Comparison of ENCODE assay signal across 8 cellular contexts in genomic region chr6:143510991-143511891, GRCh38. TPM values are rescaled to one million over a fixed set of nuclear protein-coding genes. Genes with fewer than 3 reads are reported as not detected.
DNase-seq lines count a peak whose midpoint lies in the region; ATAC-seq and TF ChIP-seq lines count a peak whose summit lies in the region.

FUCA2 (minus strand) TSS chr6:143511720; CDS start chr6:143511634, 86 bp downstream.

- H3K4me1 ChIP-seq in testis: peaks cover 26% of the 10 kb centered on the region

- no peaks in the 10 kb centered on the region for H3K36me3 ChIP-seq in testis (ENCODE audit: low read depth, missing control alignments)

- H3K9me3 Mint-ChIP-seq in osteocyte (ENCODE audit: unreplicated experiment): no peaks in the 10 kb centered on the region

- no peak for TF ChIP-seq POLR2A in testis (IDR thresholded peaks at IDR 0.05)

- intact Hi-C loops in Right ventricle myocardium inferior (cut with DNase I) (loop anchor here (1.0 to 5.0 kb wide), 3 partner anchors 331 to 584 kb away; partner anchors contain the start of genes LTV1 and SF3B5), testis (cut with DNase I; ENCODE audit: low total_unique reads) (no loop called here)

- H3K4me3 ChIP-seq in testis: peak within 1 kb of the TSS; percentile 75 to 85

- H3K9me3 ChIP-seq in testis: no peaks in the 10 kb centered on the region

- peak within 1 kb of the TSS; percentile 91 for H3K27ac Mint-ChIP-seq in osteocyte (ENCODE audit: unreplicated experiment)

- H3K36me3 Mint-ChIP-seq in osteocyte (ENCODE audit: unreplicated experiment): peaks cover 12% of the 10 kb centered on the region

- WGBS in testis, 2 donors: 2 to 13% methylated on average over 7 to 63 of the region's 63 CpGs

- no peaks in the 10 kb centered on the region for H3K27me3 Mint-ChIP-seq in osteocyte (ENCODE audit: unreplicated experiment)

- TF ChIP-seq CTCF in osteocyte (IDR thresholded peaks at IDR 0.05) (no peak), testis (IDR thresholded peaks at IDR 0.05) (no peak)

- ATAC-seq in GM19467 (IDR thresholded peaks at IDR 0.05; ENCODE audit: unreplicated experiment): peak; percentile 51
- ATAC-seq in Right ventricle myocardium inferior: peak; percentile 92

- H3K4me1 Mint-ChIP-seq in osteocyte (ENCODE audit: unreplicated experiment): peaks cover 25% of the 10 kb centered on the region

- peak within 1 kb of the TSS; percentile 90 for H3K27ac ChIP-seq in testis

- H3K4me3 Mint-ChIP-seq in osteocyte (ENCODE audit: unreplicated experiment): peak within 1 kb of the TSS; percentile 88

- peak; percentile 40 for DNase-seq in COLO829 (ENCODE audit: low spot score)
- peak; percentile 70 for DNase-seq in HT1080 (ENCODE audit: low read depth)
- peak; percentile 71 for DNase-seq in SW480 (ENCODE audit: low spot score)
- DNase-seq in activated naive CD8-positive, alpha-beta T cell treated with anti-CD3 and anti-CD28 coated beads, Interleukin-2, amount 50 U/mL, for 16 hours (ENCODE audit: low read depth, low spot score): peak; percentile 23
- DNase-seq in Right ventricle myocardium inferior (ENCODE audit: missing footprints): peak; percentile 96
- DNase-seq in osteocyte (ENCODE audit: extremely low spot score, unreplicated experiment): peak; percentile 94
- peak; percentile 94 for DNase-seq in testis

- H3K27me3 ChIP-seq in testis: no peaks in the 10 kb centered on the region

RNA-seq across cellular contexts. Expression of gene FUCA2, which starts in this region (rescaled TPM):
- 38.8 and 55.1 TPM in 2 replicates for total RNA-seq in HT1080 (2014; rRNA removed; shearing (Covaris generic))
- polyA plus RNA-seq in HT1080 (2015; cell fraction: cytosol; rRNA removed): 49.9 and 57.2 TPM in 2 replicates
- polyA plus RNA-seq in HT1080 (2015; cell fraction: nucleus; rRNA removed): 56.3 and 57.9 TPM in 2 replicates
- 46.1 TPM for total RNA-seq in Right ventricle myocardium inferior
- total RNA-seq in osteocyte: 58.7 and 63.8 TPM in 2 replicates
- total RNA-seq in testis: 10 to 100 TPM; 20.0 to 29.4 TPM
- polyA plus RNA-seq in testis (ENCODE audit: insufficient read depth, low read depth, low replicate concordance): 25.3 TPM

Comparison
In these comparisons a context has a peak if more than half of its experiments do, and no peak if none do; other contexts are left out.
1. Peak in every context shown above with its lines: DNase-seq, ATAC-seq, H3K4me3 ChIP-seq and H3K27ac ChIP-seq.
2. DNase-seq: peak in every context shown above with its lines; median percentile 96 in Right ventricle myocardium inferior; 94 in osteocyte; 94 in testis; 71 in SW480; 70 in HT1080; 40 in COLO829; 23 in activated naive CD8-positive, alpha-beta T cell treated with anti-CD3 and anti-CD28 coated beads, Interleukin-2, amount 50 U/mL, for 16 hours.